Comparison of ENCODE assay signal across 13 cellular contexts in genomic region chr18:54181856-54182612, GRCh38. TPM values are rescaled to one million over a fixed set of nuclear protein-coding genes. Genes with fewer than 3 reads are reported as not detected.
A peak's percentile ranks its signal among the peaks of the same experiment; 100 is the strongest.
DNase-seq lines count a peak whose midpoint lies in the region; ATAC-seq, FAIRE-seq and TF ChIP-seq lines count a peak whose summit lies in the region.
"Had no signal": no experiment of that assay in that cellular context is flagged by ENCODE, and none has a peak within 500 bp of the region (broad histone marks: within the 10 kb centered on the region; RNA-seq: fewer than 3 reads in every experiment).

No MANE protein-coding gene starts in this region.

- no peaks in the 10 kb centered on the region for H3K9me3 ChIP-seq in endothelial cell of umbilical vein (replicated peaks; ENCODE audit: control insufficient read depth, insufficient read depth, low read length)
- no peaks in the 10 kb centered on the region for H3K9me3 ChIP-seq in ascending aorta
- no peaks in the 10 kb centered on the region for H3K9me3 ChIP-seq in esophagus squamous epithelium
- H3K9me3 ChIP-seq: suprapubic skin had no signal

- H3K27ac ChIP-seq in endothelial cell of umbilical vein (ENCODE audit: insufficient read depth, low read depth, low read length), result peak overlapping the region; percentile 60
- H3K27ac ChIP-seq in ascending aorta, result no peak overlapping the region
- H3K27ac ChIP-seq in esophagus squamous epithelium, result no peak overlapping the region
- H3K27ac ChIP-seq: hepatocyte, suprapubic skin had no signal

- 81 to 100% methylated on average over 1 of the region's 1 CpG for WGBS in lower leg skin, 2 donors
- 77 to 90% methylated on average over 1 of the region's 1 CpG for WGBS in esophagus squamous epithelium, 2 donors

- H3K9me1 ChIP-seq in endothelial cell of umbilical vein (replicated peaks; ENCODE audit: control insufficient read depth, extremely low read depth, insufficient read depth, low read length), result no peaks in the 10 kb centered on the region

- TF ChIP-seq POLR2A in GM18505 (IDR thresholded peaks at IDR 0.05; ENCODE audit: borderline replicate concordance, extremely low read depth, insufficient read depth, insufficient read length) (no peak), endothelial cell of umbilical vein (IDR thresholded peaks at IDR 0.05; ENCODE audit: low read depth, low read length) (no peak), lower leg skin (IDR thresholded peaks at IDR 0.05) (no peak), esophagus squamous epithelium (IDR thresholded peaks at IDR 0.05) (no peak)

- H4K20me1 ChIP-seq in endothelial cell of umbilical vein (replicated peaks; ENCODE audit: control insufficient read depth, extremely low read depth, insufficient read depth, low read length), result no peaks in the 10 kb centered on the region

- peak overlapping the region; percentile 43 for H3K4me2 ChIP-seq in endothelial cell of umbilical vein (ENCODE audit: insufficient read depth, low read length)
- H3K4me2 ChIP-seq: hepatocyte had no signal

- BruUV-seq in endothelial cell of umbilical vein (replicated peaks; lab: Mats Ljungman, UMichigan), result no TSS peak

- no peak overlapping the region for H2AFZ ChIP-seq in endothelial cell of umbilical vein (ENCODE audit: low read depth, low read length)
- H2AFZ ChIP-seq: hepatocyte had no signal

- H3K4me1 ChIP-seq in endothelial cell of umbilical vein (ENCODE audit: control insufficient read depth, extremely low read depth, insufficient read depth, low read length) (peaks cover 15% of the 10 kb centered on the region), ascending aorta (no peaks in the 10 kb centered on the region), esophagus squamous epithelium (no peaks in the 10 kb centered on the region)
- H3K4me1 ChIP-seq: suprapubic skin had no signal

- intact Hi-C loops in endothelial cell of umbilical vein (cut with micrococcal nuclease) (loop anchor here (1.0 kb wide), 1 partner anchor 33 kb away; no protein-coding TSS in a partner anchor), ascending aorta (cut with DNase I) (no loop called here), lower leg skin (cut with DNase I; ENCODE audit: low total_unique reads) (no loop called here), esophagus squamous epithelium (cut with DNase I) (no loop called here)

- H3K4me3 ChIP-seq in endothelial cell of umbilical vein (replicated peaks in 1 of 3; ENCODE audit: insufficient read depth in 1 of 3, low read depth in 1 of 3, low read length in 3 of 3) (no peak overlapping the region), ascending aorta (no peak overlapping the region), lower leg skin (ENCODE audit: low read depth, poor library complexity, severe bottlenecking) (no peak overlapping the region), esophagus squamous epithelium (no peak overlapping the region)
- H3K4me3 ChIP-seq: hepatocyte, suprapubic skin had no signal

- H3K9ac ChIP-seq in endothelial cell of umbilical vein (replicated peaks; ENCODE audit: extremely low read depth, insufficient read depth, low read length), result no peak overlapping the region

- dilution Hi-C loops in endothelial cell of umbilical vein (cut with MboI; ENCODE audit: extremely low pct_ligation_motif_present, low sequenced_read_pairs), result no loop called here

- DNase-seq in endothelial cell of umbilical vein (ENCODE audit: low read depth, low spot score) (peak; percentile 84), ascending aorta (ENCODE audit: low spot score in 2 of 2) (no peak), lower leg skin (ENCODE audit: low spot score in 2 of 2) (no peak), esophagus squamous epithelium (lab: John Stamatoyannopoulos, UW) (no peak)
- DNase-seq: NCI-H510A had no signal

- peak; percentile 74 for FAIRE-seq in endothelial cell of umbilical vein (lab: Jason Lieb, UNC)
- FAIRE-seq: colon, H1 had no signal

- TF ChIP-seq CTCF in endothelial cell of umbilical vein (IDR thresholded peaks at IDR 0.05; ENCODE audit: extremely low read depth in 1 of 2, insufficient read depth in 1 of 2, low read depth in 1 of 2, low read length in 2 of 2), result no peak
- TF ChIP-seq CTCF in ascending aorta (IDR thresholded peaks at IDR 0.05), result no peak
- TF ChIP-seq CTCF in lower leg skin (IDR thresholded peaks at IDR 0.05), result no peak
- TF ChIP-seq CTCF in esophagus squamous epithelium (IDR thresholded peaks at IDR 0.05), result no peak

- CTCF ChIA-PET in endothelial cell of umbilical vein (lab: Charles Lee), result interaction anchor here (1.0 to 1.7 kb wide), 3 partner anchors 13 to 88 kb away, joined by 3 to 5 read pairs (median 3); no protein-coding TSS in a partner anchor

- H3K27me3 ChIP-seq in endothelial cell of umbilical vein (ENCODE audit: control insufficient read depth in 2 of 2, insufficient read depth in 2 of 2, low read length in 2 of 2) (no peaks in the 10 kb centered on the region), ascending aorta (no peaks in the 10 kb centered on the region), esophagus squamous epithelium (no peaks in the 10 kb centered on the region)
- H3K27me3 ChIP-seq: hepatocyte, suprapubic skin had no signal

- peaks cover 25% of the 10 kb centered on the region for H3K79me2 ChIP-seq in endothelial cell of umbilical vein (ENCODE audit: control insufficient read depth, insufficient read depth, low read length)

- POLR2A ChIA-PET in endothelial cell of umbilical vein (lab: Charles Lee), result no interaction called here

- peak; percentile 70 for ATAC-seq in GM18505 (IDR thresholded peaks at IDR 0.05; ENCODE audit: unreplicated experiment)
- ATAC-seq in GM19463 (IDR thresholded peaks at IDR 0.05; ENCODE audit: unreplicated experiment), result peak; percentile 50
- peak; percentile 72 for ATAC-seq in HG03159 (IDR thresholded peaks at IDR 0.05; ENCODE audit: unreplicated experiment)
- no peak for ATAC-seq in GM19324 (IDR thresholded peaks at IDR 0.05; ENCODE audit: low FRiP score, unreplicated experiment)

- peaks cover 0 to 3% of the 10 kb centered on the region in 2 experiments for H3K36me3 ChIP-seq in endothelial cell of umbilical vein (ENCODE audit: control insufficient read depth in 2 of 2, extremely low read depth in 1 of 2, insufficient read depth in 2 of 2, low read length in 2 of 2)
- H3K36me3 ChIP-seq in ascending aorta, result peaks cover 0 to 17% of the 10 kb centered on the region in 2 donors
- H3K36me3 ChIP-seq in esophagus squamous epithelium, result peaks cover 0 to 71% (median 8%) of the 10 kb centered on the region in 3 donors

TF ChIP-seq in endothelial cell of umbilical vein, 7 proteins besides CTCF, POLR2A, EP300 and RAD21:
- peak; percentile 74 for TF ChIP-seq FOS (IDR thresholded peaks at IDR 0.05; ENCODE audit: borderline replicate concordance, insufficient read depth, low read length)
- no peak for TF ChIP-seq POLR2AphosphoS5 (IDR thresholded peaks at IDR 0.05; ENCODE audit: insufficient read depth, low read depth, low read length)
- peak; percentile 85 for TF ChIP-seq JUN (IDR thresholded peaks at IDR 0.05; ENCODE audit: borderline replicate concordance, insufficient read depth, insufficient read length, low read depth)

RNA-seq across cellular contexts. Expression of gene MBD2, which starts 42.4 kb away (rescaled TPM):
- 105 and 110 TPM in 2 replicates for total RNA-seq in endothelial cell of umbilical vein
- 38.4 and 86.8 TPM in 2 replicates for polyA plus RNA-seq in endothelial cell of umbilical vein
- 35.0 and 38.1 TPM in 2 replicates for polyA plus RNA-seq in endothelial cell of umbilical vein (2011; cell fraction: cytosol; rRNA removed)
- 37.2 and 40.5 TPM in 2 replicates for polyA plus RNA-seq in endothelial cell of umbilical vein (2011; cell fraction: nucleus; rRNA removed)
- 33.8 and 39.3 TPM in 2 replicates for polyA plus RNA-seq in endothelial cell of umbilical vein (2012)
- 35.4 and 38.3 TPM in 2 replicates for polyA minus RNA-seq in endothelial cell of umbilical vein
- 54.4 TPM for polyA minus RNA-seq in endothelial cell of umbilical vein (2011; cell fraction: cytosol; rRNA and poly(A)+ RNA removed)
- polyA minus RNA-seq in endothelial cell of umbilical vein (2011; cell fraction: nucleus; rRNA and poly(A)+ RNA removed), result 27.7 and 39.6 TPM in 2 replicates
- total RNA-seq in ascending aorta, result 111 TPM
- 10 to 100 TPM; 54.2 to 63.5 (median 59.5) TPM for total RNA-seq in lower leg skin
- 10 to 100 TPM; 38.2 to 48.4 (median 46.3) TPM for total RNA-seq in esophagus squamous epithelium
